Comparison of ENCODE assay signal across 12 cellular contexts in genomic region chr1:182599339-182599738, GRCh38. TPM values are rescaled to one million over a fixed set of nuclear protein-coding genes. Genes with fewer than 3 reads are reported as not detected.
A peak's percentile ranks its signal among the peaks of the same experiment; 100 is the strongest.
DNase-seq lines count a peak whose midpoint lies in the region; ATAC-seq, FAIRE-seq and TF ChIP-seq lines count a peak whose summit lies in the region.
"Had no signal": no experiment of that assay in that cellular context is flagged by ENCODE, and none has a peak within 500 bp of the region (broad histone marks: within the 10 kb centered on the region; RNA-seq: fewer than 3 reads in every experiment).

No MANE protein-coding gene starts in this region.

- H3K9me3 ChIP-seq in PC-9 (ENCODE audit: insufficient read depth, low read depth) (no peaks in the 10 kb centered on the region), pancreas (no peaks in the 10 kb centered on the region)

- H3K4me3 ChIP-seq in PC-9 (no peak overlapping the region), pancreas (no peak overlapping the region)
- H3K4me3 ChIP-seq: lung had no signal

- POLR2A ChIA-PET in PC-9 (lab: Charles Lee; ENCODE audit: unreplicated experiment), result no interaction called here

- CTCF ChIA-PET in PC-9 (lab: Charles Lee), result no interaction called here

- 75 to 78% methylated on average over 6 of the region's 6 CpGs for WGBS in pancreas, 2 donors

- peaks cover 24% of the 10 kb centered on the region for H3K4me1 Mint-ChIP-seq in endothelial cell (ENCODE audit: unreplicated experiment)
- peaks cover 21% of the 10 kb centered on the region for H3K4me1 Mint-ChIP-seq in type B pancreatic cell (ENCODE audit: unreplicated experiment)

- H3K27me3 ChIP-seq in PC-9 (ENCODE audit: insufficient read depth, low read depth) (no peaks in the 10 kb centered on the region), pancreas (no peaks in the 10 kb centered on the region)

- no peaks in the 10 kb centered on the region for H3K9me2 ChIP-seq in PC-9 (ENCODE audit: insufficient read depth)

- no peaks in the 10 kb centered on the region for H4K20me1 ChIP-seq in PC-9 (ENCODE audit: insufficient read depth)

- no TSS peak for BruUV-seq in PC-9 (replicated peaks; lab: Mats Ljungman, UMichigan)

- H3K4me1 ChIP-seq in PC-9 (replicated peaks; ENCODE audit: insufficient read depth), result peaks cover 15% of the 10 kb centered on the region
- peaks cover 0 to 10% (median 0%) of the 10 kb centered on the region in 3 donors for H3K4me1 ChIP-seq in pancreas

- peak; percentile 45 for DNase-seq in stimulated activated CD4-positive, alpha-beta T cell treated with anti-CD3 and anti-CD28 coated beads, Interleukin-1b, Interleukin-23, amount 100 ng/mL, for 48 hours
- DNase-seq in stimulated activated CD4-positive, alpha-beta T cell treated with anti-CD3 and anti-CD28 coated beads, Interleukin-12 subunit alpha, Interleukin-12 subunit beta, amount 100 ng/mL, for 4 hours, result no peak
- DNase-seq in PC-9 (no peak), endothelial cell (ENCODE audit: low spot score) (peak; percentile 58), type B pancreatic cell (ENCODE audit: extremely low spot score, unreplicated experiment) (no peak), middle frontal gyrus (ENCODE audit: extremely low spot score, low spot score) (no peak), pancreas (no peak), GDM1 (lab: John Stamatoyannopoulos, UW) (no peak)
- DNase-seq: GF-D8, NCI-H1105 treated with DMSO at 0.1 percent for 48 hours had no signal

- intact Hi-C loops in PC-9 (cut with micrococcal nuclease; ENCODE audit: unreplicated experiment) (no loop called here), pancreas (cut with DNase I) (loop anchor here in 1 of 3 donors (10.0 kb wide), 1 partner anchor 195 kb away; no protein-coding TSS in a partner anchor)

- no peak for FAIRE-seq in pancreas (lab: Jason Lieb, UNC)

- H3K27ac Mint-ChIP-seq in endothelial cell (ENCODE audit: unreplicated experiment) (peak overlapping the region; percentile 74), type B pancreatic cell (no peak overlapping the region)
- H3K27ac Mint-ChIP-seq: T-helper 2 cell treated with Interferon-gamma antibody and Interleukin-4, amounts not matched to agents 5 μg/mL and 100 μg/mL, for 36 hours had no signal

- peak overlapping the region; percentile 78 for H3K4me3 Mint-ChIP-seq in endothelial cell (ENCODE audit: unreplicated experiment)
- H3K4me3 Mint-ChIP-seq in type B pancreatic cell, result no peak overlapping the region
- H3K4me3 Mint-ChIP-seq: T-helper 2 cell treated with Interferon-gamma antibody and Interleukin-4, amounts not matched to agents 5 μg/mL and 100 μg/mL, for 36 hours had no signal

- H3K27ac ChIP-seq in PC-9 (no peak overlapping the region), pancreas (no peak overlapping the region)

- peaks cover 11% of the 10 kb centered on the region for H3K27me3 Mint-ChIP-seq in endothelial cell (ENCODE audit: unreplicated experiment)
- H3K27me3 Mint-ChIP-seq in type B pancreatic cell, result peaks cover 19% of the 10 kb centered on the region

- peak; percentile 49; the same call in 1 of the 2 replicates for TF ChIP-seq CTCF in PC-9 (conservative IDR thresholded peaks at IDR 0.05)
- TF ChIP-seq CTCF in endothelial cell (IDR thresholded peaks at IDR 0.05; ENCODE audit: unreplicated experiment), result peak; percentile 65
- peak; percentile 65 for TF ChIP-seq CTCF in type B pancreatic cell (conservative IDR thresholded peaks at IDR 0.05)
- no peak for TF ChIP-seq CTCF in pancreas (IDR thresholded peaks at IDR 0.05)

- no peaks in the 10 kb centered on the region for H3F3A ChIP-seq in PC-9 (ENCODE audit: insufficient read depth, low read depth)

- no peak for ATAC-seq in pancreas

- H2AFZ ChIP-seq in PC-9, result no peak overlapping the region

- no peaks in the 10 kb centered on the region for H3K9me3 Mint-ChIP-seq in endothelial cell (ENCODE audit: unreplicated experiment)
- no peaks in the 10 kb centered on the region for H3K9me3 Mint-ChIP-seq in type B pancreatic cell
- H3K9me3 Mint-ChIP-seq: T-helper 2 cell treated with Interferon-gamma antibody and Interleukin-4, amounts not matched to agents 5 μg/mL and 100 μg/mL, for 36 hours had no signal

- H3K36me3 ChIP-seq in PC-9 (ENCODE audit: low read depth) (no peaks in the 10 kb centered on the region), pancreas (no peaks in the 10 kb centered on the region)

- no peak overlapping the region for H3K4me2 ChIP-seq in PC-9

- H3K79me2 ChIP-seq in PC-9 (ENCODE audit: low read depth), result no peaks in the 10 kb centered on the region

- H3K36me3 Mint-ChIP-seq in endothelial cell (ENCODE audit: low read depth, unreplicated experiment) (peaks cover 4% of the 10 kb centered on the region), type B pancreatic cell (no peaks in the 10 kb centered on the region)

RNA-seq across cellular contexts. Expression of gene RGS16, which starts 4.8 kb away (rescaled TPM):
- 0.25 TPM in 1 of 2 replicates, not detected in the other for total RNA-seq in PC-9 (2021)
- total RNA-seq in endothelial cell (ENCODE audit: unreplicated experiment), result 11.8 TPM
- 9.7 and 14.6 TPM in 2 replicates for total RNA-seq in type B pancreatic cell (ENCODE audit: low replicate concordance)
- 1 to 10 TPM; 1.8 to 4.4 (median 2.7) TPM for total RNA-seq in pancreas
- 10 to 100 TPM in 1 of 2 donors, 1 to 10 TPM in 1; 8.0 to 19.3 TPM for polyA plus RNA-seq in pancreas

RNA-seq across cellular contexts. Expression of gene RNASEL, which starts 10.3 kb away (rescaled TPM):
- total RNA-seq in PC-9 (2021) (4.9 and 6.3 TPM in 2 replicates), endothelial cell (ENCODE audit: unreplicated experiment) (2.3 TPM), type B pancreatic cell (ENCODE audit: low replicate concordance) (4.2 and 5.0 TPM in 2 replicates), pancreas (1 to 10 TPM; 1.1 to 7.0 (median 2.7) TPM)
- 1 to 10 TPM; 1.8 to 2.8 TPM for polyA plus RNA-seq in pancreas

Comparison
In these comparisons a context has a peak if more than half of its experiments do, and no peak if none do; other contexts are left out.
1. DNase-seq: peak in stimulated activated CD4-positive, alpha-beta T cell treated with anti-CD3 and anti-CD28 coated beads, Interleukin-1b, Interleukin-23, amount 100 ng/mL, for 48 hours (single experiment) and endothelial cell (single experiment); none in stimulated activated CD4-positive, alpha-beta T cell treated with anti-CD3 and anti-CD28 coated beads, Interleukin-12 subunit alpha, Interleukin-12 subunit beta, amount 100 ng/mL, for 4 hours (single experiment), PC-9 (0 of 2), type B pancreatic cell (single experiment), middle frontal gyrus (single experiment), pancreas (0 of 6) and GDM1 (single experiment).
2. CTCF ChIP-seq: peak in PC-9 (single experiment), endothelial cell (single experiment) and type B pancreatic cell (single experiment); none in pancreas (0 of 4).